ENCODE assay signal across 22 cellular contexts in the genomic region with DNA sequence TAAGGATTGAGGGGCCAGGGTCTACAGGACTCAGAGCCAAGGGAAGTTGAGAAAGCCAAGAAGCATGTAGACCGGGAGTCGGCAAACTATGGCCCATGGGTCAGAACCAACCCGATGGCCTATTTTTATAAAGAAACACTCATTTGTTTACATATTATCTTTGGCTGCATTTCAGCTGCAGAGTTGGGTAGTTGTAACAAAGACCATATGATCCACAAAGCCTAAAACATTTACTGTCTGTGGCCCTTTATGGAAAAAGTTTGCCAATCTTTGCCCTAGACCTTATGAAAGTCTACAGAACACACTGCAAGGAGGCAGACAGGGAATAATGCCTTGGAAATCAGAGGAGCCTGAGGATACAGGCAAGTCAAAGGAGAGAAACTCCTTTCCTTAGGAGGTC.
"Had no signal": no experiment of that assay in that cellular context is flagged by ENCODE, and none has a peak within 500 bp of the region (broad histone marks: within the 10 kb centered on the region; RNA-seq: fewer than 3 reads in every experiment).

No MANE protein-coding gene starts in this region.

- H3K4me2 ChIP-seq: neural progenitor cell had no signal

- H3K4me1 ChIP-seq: gastroesophageal sphincter, left ventricle myocardium inferior, lower lobe of right lung, neural progenitor cell, transverse colon had no signal

- H3K27ac ChIP-seq: gastroesophageal sphincter, left ventricle myocardium inferior, lower lobe of right lung, neural progenitor cell, ovary, spleen, thoracic aorta, transverse colon had no signal

- H2AFZ ChIP-seq: neural progenitor cell had no signal

- H3K9ac ChIP-seq: neural progenitor cell had no signal

- H3K36me3 ChIP-seq: gastroesophageal sphincter, left ventricle myocardium inferior, lower lobe of right lung, neural progenitor cell, ovary, spleen, thoracic aorta, transverse colon had no signal

- H3K4me3 ChIP-seq: gastroesophageal sphincter, left ventricle myocardium inferior, lower lobe of right lung, neural progenitor cell, ovary, spleen, thoracic aorta, transverse colon had no signal

- H3K9me3 ChIP-seq: gastroesophageal sphincter, left ventricle myocardium inferior, lower lobe of right lung, ovary, spleen, thoracic aorta, transverse colon had no signal

- FAIRE-seq: bronchial epithelial cell, kidney had no signal

- H3K27me3 ChIP-seq: gastroesophageal sphincter, neural progenitor cell, ovary, spleen, transverse colon had no signal

- ATAC-seq: gastroesophageal sphincter; left cardiac atrium; lower lobe of right lung; natural killer cell; right cardiac atrium; stimulated activated naive B cell treated with anti-CD40 and anti-IgM and Interleukin-4, amounts not matched to agents 10 μg/mL and 1 μg/mL and 100 μg/mL, for 72 hours; stimulated activated naive CD8-positive, alpha-beta T cell treated with anti-CD3 and anti-CD28 coated beads, Interleukin-15, amount 100 ng/mL, for 72 hours had no signal

- DNase-seq: erythroblast; glutamatergic neuron; immature natural killer cell; kidney; left cardiac atrium; left ventricle myocardium inferior; lower lobe of right lung; natural killer cell; nucleus accumbens; ovary; right cardiac atrium; spleen; stimulated activated CD4-positive, alpha-beta T cell treated with anti-CD3 and anti-CD28 coated beads, Interleukin-2, amount 100 ng/mL, for 24 hours; stimulated activated CD4-positive, alpha-beta T cell treated with anti-CD3 and anti-CD28 coated beads, Interleukin-4, amount 100 ng/mL, for 4 hours; stimulated activated naive B cell treated with anti-CD40 and anti-IgM and Interleukin-4, amounts not matched to agents 10 μg/mL and 1 μg/mL and 100 μg/mL, for 72 hours; stimulated activated naive CD8-positive, alpha-beta T cell treated with anti-CD3 and anti-CD28 coated beads, Interleukin-15, amount 100 ng/mL, for 72 hours; substantia nigra; transverse colon had no signal
